Comparison of ENCODE assay signal across 8 cellular contexts in the genomic region with DNA sequence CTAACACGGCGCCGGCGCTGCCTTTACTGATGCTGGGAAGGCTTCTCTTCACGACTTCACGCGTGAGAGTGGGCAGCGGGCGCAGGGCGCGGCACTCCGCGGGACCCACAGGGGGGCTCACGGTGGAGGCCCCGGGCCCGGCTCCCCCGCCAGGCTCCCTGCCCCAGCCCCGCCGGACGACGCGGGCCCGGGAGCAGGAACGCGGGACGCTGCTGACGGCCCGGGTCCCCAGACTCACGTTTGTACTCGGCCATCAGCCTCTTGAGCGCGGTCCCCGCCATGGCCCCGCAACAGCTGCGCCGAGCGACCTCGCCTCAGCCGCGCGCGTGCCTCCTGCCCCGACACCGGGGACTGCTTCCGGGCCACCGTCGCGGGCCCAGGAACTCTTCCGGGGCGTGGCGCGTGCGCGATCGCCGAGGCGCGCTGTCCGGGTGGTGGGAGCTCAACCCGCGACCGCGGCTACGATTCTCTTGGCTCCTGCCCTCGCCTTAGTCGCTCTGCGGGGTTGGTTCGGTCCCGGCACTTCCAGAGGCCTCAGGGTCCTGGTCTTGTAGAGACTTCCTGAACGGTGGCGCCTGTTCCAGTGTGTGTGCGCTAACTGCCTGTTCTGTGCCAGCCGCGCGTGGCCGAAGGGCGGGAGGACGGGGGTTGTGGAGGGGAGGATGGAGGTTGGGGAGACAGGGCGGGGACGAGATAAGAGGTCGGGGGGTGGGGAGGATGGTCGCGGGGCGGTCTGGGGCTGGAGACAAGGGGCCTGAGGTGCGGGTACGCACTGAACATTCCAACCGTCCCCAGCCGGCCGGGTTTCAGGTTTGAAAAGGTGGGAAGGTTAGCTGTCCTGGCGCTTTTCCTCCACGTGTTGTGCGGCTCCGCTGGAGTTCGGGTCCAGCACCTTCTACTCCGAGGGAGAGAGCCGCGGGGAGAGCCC. TPM values are rescaled to one million over a fixed set of nuclear protein-coding genes. Genes with fewer than 3 reads are reported as not detected.
A peak's percentile ranks its signal among the peaks of the same experiment; 100 is the strongest.
DNase-seq lines count a peak whose midpoint lies in the region; ATAC-seq and TF ChIP-seq lines count a peak whose summit lies in the region.

A gene with protein sequence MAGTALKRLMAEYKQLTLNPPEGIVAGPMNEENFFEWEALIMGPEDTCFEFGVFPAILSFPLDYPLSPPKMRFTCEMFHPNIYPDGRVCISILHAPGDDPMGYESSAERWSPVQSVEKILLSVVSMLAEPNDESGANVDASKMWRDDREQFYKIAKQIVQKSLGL (minus strand): TSS at position 353 of the 928 bp plus-strand sequence. CDS start 72 bp downstream, at position 281.

- H3K4me3 ChIP-seq in body of pancreas: peak within 1 kb of the TSS; percentile 84 to 98
- peak within 1 kb of the TSS; percentile 66 for H3K4me3 ChIP-seq in iPS-11a (ENCODE audit: low read depth, low read length)
- peak within 1 kb of the TSS; percentile 78 for H3K4me3 ChIP-seq in skeletal muscle cell (ENCODE audit: low read depth, low read length)

- H3K27me3 ChIP-seq in body of pancreas: no peaks in the 10 kb centered on the region

- H3K4me1 ChIP-seq in body of pancreas: peaks cover 38% of the 10 kb centered on the region

- no peak for TF ChIP-seq CTCF in body of pancreas (IDR thresholded peaks at IDR 0.05)

- H3K9me3 ChIP-seq in body of pancreas: no peaks in the 10 kb centered on the region

- ATAC-seq in GM18502 (IDR thresholded peaks at IDR 0.05; ENCODE audit: poor library complexity, unreplicated experiment) (peak; percentile 83), HG02943 (IDR thresholded peaks at IDR 0.05; ENCODE audit: low read depth, unreplicated experiment) (peak; percentile 68), body of pancreas (peak; percentile 95), GM18873 (IDR thresholded peaks at IDR 0.05; ENCODE audit: low FRiP score, unreplicated experiment) (no peak)

- peak; percentile 32 to 71 (median 70) for TF ChIP-seq POLR2A in body of pancreas (IDR thresholded peaks at IDR 0.05)

- peak within 1 kb of the TSS; percentile 19 to 83 (median 74) for H3K27ac ChIP-seq in body of pancreas

- intact Hi-C loops in body of pancreas (cut with DNase I): loop anchor here (10.0 kb wide), 1 partner anchor 287 kb away; no protein-coding TSS in a partner anchor

- 0% methylated on average over 13 to 86 of the region's 97 CpGs for WGBS in body of pancreas, 2 donors

- peaks cover 0 to 4% of the 10 kb centered on the region in 2 donors for H3K36me3 ChIP-seq in body of pancreas (replicated peaks in 1 of 2; ENCODE audit: insufficient read depth in 1 of 2, low read depth in 2 of 2)

- DNase-seq in NCI-H2107 treated with DMSO at 0.1 percent for 48 hours (lab: John Stamatoyannopoulos, UW; ENCODE audit: unreplicated experiment) (peak; percentile 38), UCSD-AML1 (lab: John Stamatoyannopoulos, UW; ENCODE audit: unreplicated experiment) (peak; percentile 85), body of pancreas (peak; percentile 77 to 83 (median 80)), skeletal muscle cell (ENCODE audit: low read depth) (peak; percentile 33)

RNA-seq across cellular contexts. Expression of the gene that starts here (rescaled TPM):
- total RNA-seq in body of pancreas: 10 to 100 TPM; 61.7 to 64.3 TPM

Comparison
In these comparisons a context has a peak if more than half of its experiments do, and no peak if none do; other contexts are left out.
1. DNase-seq: peak in every context shown above with its lines; median percentile 85 in UCSD-AML1; 80 in body of pancreas; 38 in NCI-H2107 treated with DMSO at 0.1 percent for 48 hours; 33 in skeletal muscle cell.